21 cellular contexts compared by ENCODE assay signal in genomic region chr10:60856405-60856804, GRCh38.
"Had no signal": no experiment of that assay in that cellular context is flagged by ENCODE, and none has a peak within 500 bp of the region (broad histone marks: within the 10 kb centered on the region; RNA-seq: fewer than 3 reads in every experiment).

No MANE protein-coding gene starts in this region.

- H3K27ac ChIP-seq: ascending aorta, coronary artery, dorsolateral prefrontal cortex had no signal

- H3K36me3 ChIP-seq: ascending aorta had no signal

- H3K4me1 ChIP-seq: ascending aorta had no signal

- H3K27me3 ChIP-seq: ascending aorta, dorsolateral prefrontal cortex had no signal

- DNase-seq: activated CD4-positive, alpha-beta memory T cell treated with anti-CD3 and anti-CD28 coated beads for 36 hours; activated CD4-positive, alpha-beta T cell treated with anti-CD3 and anti-CD28 coated beads for 36 hours; activated CD4-positive, alpha-beta T cell treated with anti-CD3 and anti-CD28 coated beads, Interleukin-2, amount 10 ng/mL, durations not matched to agents 24 days and 14 days; activated CD4-positive, CD25-positive, alpha-beta regulatory T cell; activated CD4-positive, CD25-positive, alpha-beta regulatory T cell treated with anti-CD3 and anti-CD28 coated beads, Interleukin-2, amount 50 U/mL, for 72 hours; activated CD8-positive, alpha-beta memory T cell treated with anti-CD3 and anti-CD28 coated beads, Interleukin-2, amount 10 ng/mL, durations not matched to agents 7 days and 5 days; activated CD8-positive, alpha-beta memory T cell treated with anti-CD3 and anti-CD28 coated beads, Interleukin-2, amount 50 U/mL, for 4 hours; activated CD8-positive, alpha-beta T cell treated with anti-CD3 and anti-CD28 coated beads, Interleukin-2, amount 10 ng/mL, durations not matched to agents 7 days and 5 days; activated effector memory CD4-positive, alpha-beta T cell treated with anti-CD3 and anti-CD28 coated beads, Interleukin-2, amount 50 U/mL, for 16 hours; activated naive CD4-positive, alpha-beta T cell treated with anti-CD3 and anti-CD28 coated beads, Interleukin-2, amount 10 ng/mL, durations not matched to agents 7 days and 5 days; activated naive CD8-positive, alpha-beta T cell treated with anti-CD3 and anti-CD28 coated beads, Interleukin-2, amount 10 ng/mL, durations not matched to agents 7 days and 5 days; activated T-cell treated with anti-CD3 and anti-CD28 coated beads, Interleukin-2, amount 50 U/mL, for 1 hour; activated T-cell treated with anti-CD3 and anti-CD28 coated beads, Interleukin-2, amount 50 U/mL, for 48 hours; dorsolateral prefrontal cortex; effector memory CD4-positive, alpha-beta T cell; endodermal cell; foreskin fibroblast; head of caudate nucleus; T-helper 2 cell had no signal

- H3K4me3 ChIP-seq: ascending aorta, coronary artery, dorsolateral prefrontal cortex had no signal
